23 cellular contexts compared by ENCODE assay signal in the genomic region with DNA sequence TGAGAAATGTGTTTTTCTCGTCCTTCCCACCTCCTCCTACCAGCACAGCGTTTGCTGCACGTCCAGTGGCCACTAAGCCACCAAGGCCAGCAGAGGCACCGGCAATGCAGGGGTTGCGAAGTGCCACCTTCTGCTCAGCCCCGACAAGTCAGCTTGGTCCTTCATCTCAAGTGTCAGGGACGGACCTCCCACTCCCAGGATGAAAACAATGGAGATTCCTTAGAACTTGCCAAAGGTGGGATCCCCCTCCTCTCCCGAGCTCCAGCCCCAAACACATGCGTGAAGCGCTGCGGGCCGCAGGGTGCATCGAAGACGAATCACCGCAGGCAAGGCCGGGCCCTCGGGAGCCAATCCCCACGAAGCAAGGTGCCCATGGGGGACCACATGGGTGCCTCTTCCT.
"Had no signal": no experiment of that assay in that cellular context is flagged by ENCODE, and none has a peak within 500 bp of the region (broad histone marks: within the 10 kb centered on the region; RNA-seq: fewer than 3 reads in every experiment).

No MANE protein-coding gene starts in this region.

- DNase-seq: cerebellar nuclear complex; esophagus squamous epithelium; glutamatergic neuron; left cardiac atrium; left ventricle myocardium inferior; mesenchymal stem cell; midbrain; naive B cell; ovary; stimulated activated CD4-positive, alpha-beta T cell treated with anti-CD3 and anti-CD28 coated beads, Interleukin-2, amount 100 ng/mL, for 24 hours; stimulated activated CD4-positive, alpha-beta T cell treated with anti-CD3 and anti-CD28 coated beads, Interleukin-4, amount 100 ng/mL, for 4 hours; stimulated activated naive B cell treated with anti-CD40 and anti-IgM and Interleukin-4, amounts not matched to agents 10 μg/mL and 1 μg/mL and 100 μg/mL, for 72 hours; stimulated activated naive CD8-positive, alpha-beta T cell treated with anti-CD3 and anti-CD28 coated beads, Interleukin-15, amount 100 ng/mL, for 72 hours had no signal

- FAIRE-seq: colon, keratinocyte, urothelium cell line had no signal

- H3K4me1 ChIP-seq: gastroesophageal sphincter, left ventricle myocardium inferior, testis, tibial nerve had no signal

- H3K27ac Mint-ChIP-seq: dendritic cell treated with granulocyte-macrophage colony-stimulating factor and Interleukin-4, amounts not matched to agents 40 ng/mL and 50 ng/mL, for 4 days; stimulated activated naive B cell treated with anti-CD40 and anti-IgM and Interleukin-4, amounts not matched to agents 10 μg/mL and 1 μg/mL and 100 μg/mL, for 72 hours had no signal

- H3K27me3 Mint-ChIP-seq: dendritic cell treated with granulocyte-macrophage colony-stimulating factor and Interleukin-4, amounts not matched to agents 40 ng/mL and 50 ng/mL, for 4 days; naive B cell; stimulated activated naive B cell treated with anti-CD40 and anti-IgM and Interleukin-4, amounts not matched to agents 10 μg/mL and 1 μg/mL and 100 μg/mL, for 72 hours; stimulated activated naive CD8-positive, alpha-beta T cell treated with anti-CD3 and anti-CD28 coated beads, Interleukin-15, amount 100 ng/mL, for 72 hours had no signal

- H3K4me1 Mint-ChIP-seq: naive B cell; stimulated activated naive B cell treated with anti-CD40 and anti-IgM and Interleukin-4, amounts not matched to agents 10 μg/mL and 1 μg/mL and 100 μg/mL, for 72 hours; stimulated activated naive CD8-positive, alpha-beta T cell treated with anti-CD3 and anti-CD28 coated beads, Interleukin-15, amount 100 ng/mL, for 72 hours had no signal

- H3K4me3 Mint-ChIP-seq: dendritic cell treated with granulocyte-macrophage colony-stimulating factor and Interleukin-4, amounts not matched to agents 40 ng/mL and 50 ng/mL, for 4 days; naive B cell; nephron; stimulated activated naive B cell treated with anti-CD40 and anti-IgM and Interleukin-4, amounts not matched to agents 10 μg/mL and 1 μg/mL and 100 μg/mL, for 72 hours; stimulated activated naive CD8-positive, alpha-beta T cell treated with anti-CD3 and anti-CD28 coated beads, Interleukin-15, amount 100 ng/mL, for 72 hours had no signal

- H3K27me3 ChIP-seq: esophagus squamous epithelium, gastroesophageal sphincter, ovary, testis, tibial nerve had no signal

- H3K36me3 ChIP-seq: ovary had no signal

- H3K27ac ChIP-seq: esophagus squamous epithelium, gastroesophageal sphincter, left ventricle myocardium inferior, ovary, testis, tibial nerve had no signal

- H3K4me3 ChIP-seq: esophagus squamous epithelium, gastroesophageal sphincter, left ventricle myocardium inferior, lung, ovary, tibial nerve had no signal

- ATAC-seq: gastroesophageal sphincter; left cardiac atrium; right cardiac atrium; stimulated activated naive B cell treated with anti-CD40 and anti-IgM and Interleukin-4, amounts not matched to agents 10 μg/mL and 1 μg/mL and 100 μg/mL, for 72 hours; stimulated activated naive CD8-positive, alpha-beta T cell treated with anti-CD3 and anti-CD28 coated beads, Interleukin-15, amount 100 ng/mL, for 72 hours had no signal

- H3K9me3 Mint-ChIP-seq: dendritic cell treated with granulocyte-macrophage colony-stimulating factor and Interleukin-4, amounts not matched to agents 40 ng/mL and 50 ng/mL, for 4 days; naive B cell; nephron; stimulated activated naive B cell treated with anti-CD40 and anti-IgM and Interleukin-4, amounts not matched to agents 10 μg/mL and 1 μg/mL and 100 μg/mL, for 72 hours; stimulated activated naive CD8-positive, alpha-beta T cell treated with anti-CD3 and anti-CD28 coated beads, Interleukin-15, amount 100 ng/mL, for 72 hours had no signal

- H3K9me3 ChIP-seq: esophagus squamous epithelium, gastroesophageal sphincter, left ventricle myocardium inferior, ovary, testis, tibial nerve had no signal
